Comparison of ENCODE assay signal across 8 cellular contexts in genomic region chr14:103500148-103500990, GRCh38. TPM values are rescaled to one million over a fixed set of nuclear protein-coding genes. Genes with fewer than 3 reads are reported as not detected.
DNase-seq lines count a peak whose midpoint lies in the region; ATAC-seq and TF ChIP-seq lines count a peak whose summit lies in the region.

No MANE protein-coding gene starts in this region.

- peak; percentile 68 for DNase-seq in CD14-positive monocyte (ENCODE audit: low spot score)
- DNase-seq in NCI-H748 treated with DMSO at 0.1 percent for 48 hours (lab: John Stamatoyannopoulos, UW) = peak; percentile 79
- peak; percentile 85 for DNase-seq in activated CD8-positive, alpha-beta T cell treated with anti-CD3 and anti-CD28 coated beads, Interleukin-2, amount 10 ng/mL, durations not matched to agents 7 days and 5 days
- DNase-seq in effector CD8-positive, alpha-beta T cell (lab: John Stamatoyannopoulos, UW) = peak; percentile 66
- peak; percentile 96 for DNase-seq in medulla oblongata (ENCODE audit: extremely low spot score)
- DNase-seq in stimulated activated CD8-positive, alpha-beta memory T cell treated with anti-CD3 and anti-CD28 coated beads, Interleukin-12 subunit alpha, Interleukin-12 subunit beta, amount 100 ng/mL, for 1 hour (ENCODE audit: low read depth) = peak; percentile 68

- CTCF ChIA-PET in activated CD8-positive, alpha-beta T cell treated with anti-CD3 and anti-CD28 coated beads, Interleukin-2, amount 10 ng/mL, durations not matched to agents 7 days and 5 days (lab: Charles Lee) = interaction anchor here (0.6 to 2.4 kb wide), 17 partner anchors 9 to 119 kb away, joined by 3 to 18 read pairs (median 3); no protein-coding TSS in a partner anchor

- peaks cover 63 to 87% of the 10 kb centered on the region in 2 donors for H3K36me3 Mint-ChIP-seq in CD14-positive monocyte
- peaks cover 45% of the 10 kb centered on the region for H3K36me3 Mint-ChIP-seq in activated CD8-positive, alpha-beta T cell treated with anti-CD3 and anti-CD28 coated beads, Interleukin-2, amount 10 ng/mL, durations not matched to agents 7 days and 5 days (ENCODE audit: low read depth)

- intact Hi-C loops in CD14-positive monocyte (cut with micrococcal nuclease) = loop anchor here (2.0 to 5.0 kb wide), 2 partner anchors 46 to 47 kb away; no protein-coding TSS in a partner anchor

- peak; percentile 87 for TF ChIP-seq CTCF in CD14-positive monocyte (IDR thresholded peaks at IDR 0.05)

- no peaks in the 10 kb centered on the region for H3K27me3 Mint-ChIP-seq in CD14-positive monocyte (ENCODE audit: low read depth in 3 of 3)
- H3K27me3 Mint-ChIP-seq in activated CD8-positive, alpha-beta T cell treated with anti-CD3 and anti-CD28 coated beads, Interleukin-2, amount 10 ng/mL, durations not matched to agents 7 days and 5 days (ENCODE audit: low read depth) = no peaks in the 10 kb centered on the region

- no peaks in the 10 kb centered on the region for H3K9me3 Mint-ChIP-seq in CD14-positive monocyte
- H3K9me3 Mint-ChIP-seq in activated CD8-positive, alpha-beta T cell treated with anti-CD3 and anti-CD28 coated beads, Interleukin-2, amount 10 ng/mL, durations not matched to agents 7 days and 5 days (ENCODE audit: insufficient read depth) = no peaks in the 10 kb centered on the region

- H3K27ac Mint-ChIP-seq in CD14-positive monocyte = no peak overlapping the region
- H3K27ac Mint-ChIP-seq in activated CD8-positive, alpha-beta T cell treated with anti-CD3 and anti-CD28 coated beads, Interleukin-2, amount 10 ng/mL, durations not matched to agents 7 days and 5 days = no peak overlapping the region

- POLR2A ChIA-PET in activated CD8-positive, alpha-beta T cell treated with anti-CD3 and anti-CD28 coated beads, Interleukin-2, amount 10 ng/mL, durations not matched to agents 7 days and 5 days (lab: Charles Lee) = interaction anchor here (1.2 kb wide), 1 partner anchor 10 kb away, joined by 3 read pairs; no protein-coding TSS in a partner anchor

- ATAC-seq in HG02885 (IDR thresholded peaks at IDR 0.05; ENCODE audit: poor library complexity, unreplicated experiment) (peak; percentile 39), HG02678 (IDR thresholded peaks at IDR 0.05; ENCODE audit: unreplicated experiment) (no peak)
- ATAC-seq in activated CD8-positive, alpha-beta T cell treated with anti-CD3 and anti-CD28 coated beads, Interleukin-2, amount 10 ng/mL, durations not matched to agents 7 days and 5 days = peak; percentile 96

- H3K4me3 Mint-ChIP-seq in CD14-positive monocyte = no peak overlapping the region
- no peak overlapping the region for H3K4me3 Mint-ChIP-seq in activated CD8-positive, alpha-beta T cell treated with anti-CD3 and anti-CD28 coated beads, Interleukin-2, amount 10 ng/mL, durations not matched to agents 7 days and 5 days

- peaks cover 5% of the 10 kb centered on the region for H3K4me1 Mint-ChIP-seq in CD14-positive monocyte
- no peaks in the 10 kb centered on the region for H3K4me1 Mint-ChIP-seq in activated CD8-positive, alpha-beta T cell treated with anti-CD3 and anti-CD28 coated beads, Interleukin-2, amount 10 ng/mL, durations not matched to agents 7 days and 5 days (ENCODE audit: low read depth)

RNA-seq across cellular contexts. Expression of gene CKB, which starts 22.3 kb away (rescaled TPM):
- 1 to 10 TPM in 1 of 2 donors, under 1 TPM in 1; 0.76 to 2.7 TPM for polyA plus RNA-seq in CD14-positive monocyte
- 1 to 10 TPM; 2.2 to 2.7 TPM for total RNA-seq in activated CD8-positive, alpha-beta T cell treated with anti-CD3 and anti-CD28 coated beads, Interleukin-2, amount 10 ng/mL, durations not matched to agents 7 days and 5 days

RNA-seq across cellular contexts. Expression of gene TRMT61A, which starts 28.6 kb away (rescaled TPM):
- polyA plus RNA-seq in CD14-positive monocyte = 1 to 10 TPM; 2.7 to 3.4 TPM
- 1 to 10 TPM; 8.5 to 8.8 TPM for total RNA-seq in activated CD8-positive, alpha-beta T cell treated with anti-CD3 and anti-CD28 coated beads, Interleukin-2, amount 10 ng/mL, durations not matched to agents 7 days and 5 days
